ENCODE assay signal across 8 cellular contexts in genomic region chr2:203327582-203327917, GRCh38. TPM values are rescaled to one million over a fixed set of nuclear protein-coding genes. Genes with fewer than 3 reads are reported as not detected.
DNase-seq lines count a peak whose midpoint lies in the region; ATAC-seq, FAIRE-seq and TF ChIP-seq lines count a peak whose summit lies in the region.

No MANE protein-coding gene starts in this region.

- peaks cover 30% of the 10 kb centered on the region; the same call in 1 of the 2 replicates for H3K79me2 ChIP-seq in KMS-11 (ENCODE audit: insufficient read depth, low read depth)

- H2AFZ ChIP-seq in KMS-11 (ENCODE audit: low read depth), result peak overlapping the region; percentile 97

- H3K27me3 ChIP-seq in KMS-11 (ENCODE audit: insufficient read depth, low read depth) (no peaks in the 10 kb centered on the region), thyroid gland (no peaks in the 10 kb centered on the region)

- ATAC-seq in GM18861 (IDR thresholded peaks at IDR 0.05; ENCODE audit: unreplicated experiment) (peak; percentile 8), HG02571 (IDR thresholded peaks at IDR 0.05; ENCODE audit: unreplicated experiment) (no peak), GM19467 (IDR thresholded peaks at IDR 0.05; ENCODE audit: unreplicated experiment) (no peak), HG02870 (IDR thresholded peaks at IDR 0.05; ENCODE audit: unreplicated experiment) (no peak)

- peak overlapping the region; percentile 68 for H3K27ac ChIP-seq in KMS-11
- peak overlapping the region; percentile 59 to 89 for H3K27ac ChIP-seq in kidney (ENCODE audit: low read depth in 2 of 2, low read length in 2 of 2)
- peak overlapping the region; percentile 82 to 94 (median 89) for H3K27ac ChIP-seq in thyroid gland

- WGBS in thyroid gland, 2 donors, result 21% methylated on average over 7 of the region's 7 CpGs

- H3K4me1 ChIP-seq in KMS-11 (ENCODE audit: low read depth, poor library complexity, severe bottlenecking), result peaks cover 31% of the 10 kb centered on the region
- peaks cover 0 to 10% of the 10 kb centered on the region in 2 donors for H3K4me1 ChIP-seq in kidney (ENCODE audit: control insufficient read depth in 1 of 2, insufficient read depth in 1 of 2, low read depth in 1 of 2, low read length in 2 of 2)
- peaks cover 18 to 20% of the 10 kb centered on the region in 2 donors for H3K4me1 ChIP-seq in thyroid gland

- H4K20me1 ChIP-seq in KMS-11 (ENCODE audit: insufficient read depth), result no peaks in the 10 kb centered on the region

- in situ Hi-C loops in astrocyte of the cerebellum (cut with HindIII; ENCODE audit: low sequenced_read_pairs), result no loop called here

- H3K4me2 ChIP-seq in KMS-11, result peak overlapping the region; percentile 91

- TF ChIP-seq POLR2A in thyroid gland (IDR thresholded peaks at IDR 0.05), result no peak

- H3K9me3 ChIP-seq in kidney (ENCODE audit: control insufficient read depth in 1 of 2, low read length in 2 of 2) (no peaks in the 10 kb centered on the region), thyroid gland (no peaks in the 10 kb centered on the region)

- H3K4me3 ChIP-seq in KMS-11 (IDR thresholded peaks at IDR 0.05; ENCODE audit: insufficient read depth, low read depth, low read length) (peak overlapping the region; percentile 32), astrocyte of the cerebellum (ENCODE audit: low read depth, low read length) (peak overlapping the region; percentile 90), kidney (ENCODE audit: low read length in 2 of 2) (peak overlapping the region; percentile 62 to 95), thyroid gland (replicated peaks in 1 of 3) (peak overlapping the region; percentile 93 to 99 (median 97))

- intact Hi-C loops in kidney (cut with DNase I) (no loop called here), thyroid gland (cut with DNase I) (no loop called here)

- DNase-seq in astrocyte of the cerebellum (ENCODE audit: low read depth) (no peak), kidney (no peak), thyroid gland (no peak)

- H3K9ac ChIP-seq in KMS-11 (peak overlapping the region; percentile 71), kidney (ENCODE audit: low read length in 2 of 2) (peak overlapping the region; percentile 1 to 91)

- no peak for FAIRE-seq in kidney (lab: Jason Lieb, UNC)

- no peak for TF ChIP-seq CTCF in KMS-11 (conservative IDR thresholded peaks at IDR 0.05; ENCODE audit: low read depth, low read length)
- no peak for TF ChIP-seq CTCF in astrocyte of the cerebellum (IDR thresholded peaks at IDR 0.05; ENCODE audit: low read depth, low read length, missing control alignments)
- no peak for TF ChIP-seq CTCF in kidney (IDR thresholded peaks at IDR 0.05; ENCODE audit: borderline replicate concordance, extremely low read depth, insufficient read depth)
- no peak for TF ChIP-seq CTCF in thyroid gland (IDR thresholded peaks at IDR 0.05)

- no peaks in the 10 kb centered on the region for H3K36me3 ChIP-seq in KMS-11 (ENCODE audit: insufficient read depth)
- no peaks in the 10 kb centered on the region for H3K36me3 ChIP-seq in kidney (ENCODE audit: control insufficient read depth in 1 of 2, insufficient read depth in 2 of 2, low read length in 2 of 2)
- no peaks in the 10 kb centered on the region for H3K36me3 ChIP-seq in thyroid gland

RNA-seq across cellular contexts. Expression of gene ABI2, which starts 0.6 kb away (rescaled TPM):
- total RNA-seq in kidney (66.6 TPM), thyroid gland (10 to 100 TPM; 64.6 to 77.6 (median 67.6) TPM)
- polyA plus RNA-seq in kidney (ENCODE audit: insufficient read depth, low read depth, low replicate concordance), result 26.7 TPM

Comparison
In these comparisons a context has a peak if more than half of its experiments do, and no peak if none do; other contexts are left out.
1. H3K4me3 ChIP-seq: peak in every context shown above with its lines; median percentile 97 in thyroid gland; 90 in astrocyte of the cerebellum; 78 in kidney; 32 in KMS-11.